Comparison of ENCODE assay signal across 8 cellular contexts in genomic region chr22:37933711-37934376, GRCh38. TPM values are rescaled to one million over a fixed set of nuclear protein-coding genes. Genes with fewer than 3 reads are reported as not detected.
DNase-seq lines count a peak whose midpoint lies in the region; ATAC-seq, FAIRE-seq and TF ChIP-seq lines count a peak whose summit lies in the region.

No MANE protein-coding gene starts in this region.

- ATAC-seq in HG03139 (IDR thresholded peaks at IDR 0.05; ENCODE audit: unreplicated experiment) (peak; percentile 63), mucosa of descending colon (peak; percentile 100)

- TF ChIP-seq CTCF in 22Rv1 (IDR thresholded peaks at IDR 0.05): peak; percentile 99
- TF ChIP-seq CTCF in mucosa of descending colon (IDR thresholded peaks at IDR 0.05): peak; percentile 98

- no peak for TF ChIP-seq POLR2A in GM12891 (IDR thresholded peaks at IDR 0.05; ENCODE audit: low read depth, low read length)

- FAIRE-seq in GM12891 (lab: Jason Lieb, UNC): peak; percentile 97

- peaks cover 11% of the 10 kb centered on the region for H3K4me1 ChIP-seq in mucosa of descending colon (ENCODE audit: low read depth)

- no peaks in the 10 kb centered on the region for H3K36me3 ChIP-seq in mucosa of descending colon (ENCODE audit: low read depth)

- intact Hi-C loops in mucosa of descending colon (cut with DNase I, micrococcal nuclease): no loop called here

- peak overlapping the region; percentile 61 for H3K27ac ChIP-seq in 22Rv1

- no peak overlapping the region for H3K4me3 ChIP-seq in mucosa of descending colon

- no peaks in the 10 kb centered on the region for H3K9me3 ChIP-seq in mucosa of descending colon

- DNase-seq in GM12891 (ENCODE audit: insufficient read length, low spot score) (peak; percentile 94), NOMO-1 treated with DMSO at 0.1 percent for 48 hours (lab: John Stamatoyannopoulos, UW; ENCODE audit: unreplicated experiment) (peak; percentile 80), epidermal melanocyte (ENCODE audit: insufficient read length, low spot score) (peak; percentile 90), mucosa of descending colon (peak; percentile 90 to 97 (median 95))
- peak; percentile 36 for DNase-seq in activated CD8-positive, alpha-beta memory T cell treated with anti-CD3 and anti-CD28 coated beads, Interleukin-2, amount 50 U/mL, for 1 hour (ENCODE audit: extremely low read depth)
- DNase-seq in stimulated activated CD8-positive, alpha-beta memory T cell treated with anti-CD3 and anti-CD28 coated beads, Interleukin-15, amount 100 ng/mL, for 48 hours (ENCODE audit: low read depth in 2 of 2): peak; percentile 74 to 78

TF ChIP-seq in GM12891, 5 proteins besides CTCF, POLR2A, EP300 and RAD21:
- TF ChIP-seq TAF1 (IDR thresholded peaks at IDR 0.05; ENCODE audit: low read depth, low read length) (no peak), PAX5 (IDR thresholded peaks at IDR 0.05; ENCODE audit: insufficient read depth, low read length, severe bottlenecking) (no peak), SPI1 (IDR thresholded peaks at IDR 0.05; ENCODE audit: low read depth, low read length) (no peak), POLR2AphosphoS5 (IDR thresholded peaks at IDR 0.05; ENCODE audit: low read depth, low read length) (no peak), POU2F2 (IDR thresholded peaks at IDR 0.05; ENCODE audit: low read depth, low read length) (no peak)

RNA-seq across cellular contexts. Expression of gene C22orf23, which starts 19.6 kb away (rescaled TPM):
- polyA plus RNA-seq in GM12891 (2012; ENCODE audit: low read depth, missing spikeins): 0.14 TPM
- not detected for total RNA-seq in mucosa of descending colon

RNA-seq across cellular contexts. Expression of gene POLR2F, which starts 19.7 kb away (rescaled TPM):
- polyA plus RNA-seq in GM12891 (2012; ENCODE audit: low read depth, missing spikeins): 84.4 TPM
- 10 to 100 TPM; 54.4 to 69.3 (median 61.3) TPM for total RNA-seq in mucosa of descending colon

RNA-seq across cellular contexts. Expression of gene MICALL1, which starts 27.7 kb away (rescaled TPM):
- polyA plus RNA-seq in GM12891 (2012; ENCODE audit: low read depth, missing spikeins): 6.9 TPM
- total RNA-seq in mucosa of descending colon: 100 to 1,000 TPM in 1 of 3 donors, 10 to 100 TPM in 2; 26.1 to 100 (median 28.6) TPM

RNA-seq across cellular contexts. Expression of gene SOX10, which starts 50.5 kb away (rescaled TPM):
- polyA plus RNA-seq in GM12891 (2012; ENCODE audit: low read depth, missing spikeins): not detected
- 10 to 100 TPM in 1 of 3 donors, 1 to 10 TPM in 1, under 1 TPM in 1; 0.46 to 21.2 (median 1.7) TPM for total RNA-seq in mucosa of descending colon

Comparison
In these comparisons a context has a peak if more than half of its experiments do, and no peak if none do; other contexts are left out.
1. DNase-seq: peak in every context shown above with its lines; median percentile 95 in mucosa of descending colon; 94 in GM12891; 90 in epidermal melanocyte; 80 in NOMO-1 treated with DMSO at 0.1 percent for 48 hours; 76 in stimulated activated CD8-positive, alpha-beta memory T cell treated with anti-CD3 and anti-CD28 coated beads, Interleukin-15, amount 100 ng/mL, for 48 hours; 36 in activated CD8-positive, alpha-beta memory T cell treated with anti-CD3 and anti-CD28 coated beads, Interleukin-2, amount 50 U/mL, for 1 hour.